Comparison of ENCODE assay signal across 1 cellular context in the genomic region with DNA sequence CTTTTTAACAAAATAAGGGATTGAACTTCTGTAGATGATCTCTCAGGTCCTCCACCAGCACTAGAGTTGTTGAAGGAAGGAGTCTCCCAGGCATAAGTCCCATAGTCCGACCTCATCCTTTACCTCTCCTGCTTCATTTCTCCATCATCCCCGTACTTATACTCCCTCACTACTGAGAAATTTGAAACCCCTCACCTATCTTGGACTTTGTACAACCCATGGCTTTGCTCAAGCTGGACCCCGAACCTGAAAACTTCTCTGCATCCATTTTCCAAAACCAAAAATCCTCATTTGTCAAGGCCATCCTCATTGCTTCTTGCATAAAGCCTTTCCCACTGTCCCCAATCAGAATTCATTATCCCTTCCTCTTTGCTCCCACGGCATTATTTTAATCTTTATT.
TF ChIP-seq lines count a peak whose summit lies in the region.

No MANE protein-coding gene starts in this region.

TF ChIP-seq in HEK293, 187 proteins besides CTCF, POLR2A, EP300 and RAD21 (continued from another document):
- TF ChIP-seq, protein P1, sequence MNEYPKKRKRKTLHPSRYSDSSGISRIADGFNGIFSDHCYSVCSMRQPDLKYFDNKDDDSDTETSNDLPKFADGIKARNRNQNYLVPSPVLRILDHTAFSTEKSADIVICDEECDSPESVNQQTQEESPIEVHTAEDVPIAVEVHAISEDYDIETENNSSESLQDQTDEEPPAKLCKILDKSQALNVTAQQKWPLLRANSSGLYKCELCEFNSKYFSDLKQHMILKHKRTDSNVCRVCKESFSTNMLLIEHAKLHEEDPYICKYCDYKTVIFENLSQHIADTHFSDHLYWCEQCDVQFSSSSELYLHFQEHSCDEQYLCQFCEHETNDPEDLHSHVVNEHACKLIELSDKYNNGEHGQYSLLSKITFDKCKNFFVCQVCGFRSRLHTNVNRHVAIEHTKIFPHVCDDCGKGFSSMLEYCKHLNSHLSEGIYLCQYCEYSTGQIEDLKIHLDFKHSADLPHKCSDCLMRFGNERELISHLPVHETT (tag by site-specific recombination; IDR thresholded peaks at IDR 0.05), result no peak
- TF ChIP-seq ZNF19 (tag by site-specific recombination; IDR thresholded peaks at IDR 0.05; ENCODE audit: low read depth) (no peak), ZNF114 (tag by site-specific recombination; IDR thresholded peaks at IDR 0.05) (no peak), RBAK (tag by site-specific recombination; IDR thresholded peaks at IDR 0.05) (no peak), KLF8 (tag by site-specific recombination; IDR thresholded peaks at IDR 0.05) (no peak), ZNF600 (tag by site-specific recombination; IDR thresholded peaks at IDR 0.05) (no peak), ZNF433 (tag by site-specific recombination; IDR thresholded peaks at IDR 0.05; ENCODE audit: low read depth) (no peak), SETDB1 (IDR thresholded peaks at IDR 0.05; ENCODE audit: insufficient read length, low read length) (no peak), ZNF394 (tag by site-specific recombination; IDR thresholded peaks at IDR 0.05; ENCODE audit: borderline replicate concordance) (no peak)
- TF ChIP-seq, protein P2, sequence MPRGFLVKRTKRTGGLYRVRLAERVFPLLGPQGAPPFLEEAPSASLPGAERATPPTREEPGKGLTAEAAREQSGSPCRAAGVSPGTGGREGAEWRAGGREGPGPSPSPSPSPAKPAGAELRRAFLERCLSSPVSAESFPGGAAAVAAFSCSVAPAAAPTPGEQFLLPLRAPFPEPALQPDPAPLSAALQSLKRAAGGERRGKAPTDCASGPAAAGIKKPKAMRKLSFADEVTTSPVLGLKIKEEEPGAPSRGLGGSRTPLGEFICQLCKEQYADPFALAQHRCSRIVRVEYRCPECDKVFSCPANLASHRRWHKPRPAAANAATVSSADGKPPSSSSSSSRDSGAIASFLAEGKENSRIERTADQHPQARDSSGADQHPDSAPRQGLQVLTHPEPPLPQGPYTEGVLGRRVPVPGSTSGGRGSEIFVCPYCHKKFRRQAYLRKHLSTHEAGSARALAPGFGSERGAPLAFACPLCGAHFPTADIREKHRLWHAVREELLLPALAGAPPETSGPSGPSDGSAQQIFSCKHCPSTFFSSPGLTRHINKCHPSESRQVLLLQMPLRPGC (tag by site-specific recombination; IDR thresholded peaks at IDR 0.05), result no peak
